ENCODE assay signal across 21 cellular contexts in genomic region chr2:217795067-217795466, GRCh38.
DNase-seq lines count a peak whose midpoint lies in the region; ATAC-seq, FAIRE-seq and TF ChIP-seq lines count a peak whose summit lies in the region.
"Had no signal": no experiment of that assay in that cellular context is flagged by ENCODE, and none has a peak within 500 bp of the region (broad histone marks: within the 10 kb centered on the region; RNA-seq: fewer than 3 reads in every experiment).

No MANE protein-coding gene starts in this region.

- H3K9me3 Mint-ChIP-seq in osteocyte (ENCODE audit: unreplicated experiment) = no peaks in the 10 kb centered on the region
- H3K9me3 Mint-ChIP-seq: CD4-positive, CD25-positive, alpha-beta regulatory T cell; GM23338 had no signal

- H3K4me1 Mint-ChIP-seq in osteocyte (ENCODE audit: unreplicated experiment) = peaks cover 7% of the 10 kb centered on the region

- POLR2A ChIA-PET in HepG2 (lab: Yijun Ruan, JAX) (interaction anchor here (1.0 kb wide), 1 partner anchor 92 kb away, joined by 4 read pairs; no protein-coding TSS in a partner anchor), H1 (lab: Charles Lee; ENCODE audit: partially characterized antibody) (no interaction called here)

- H3K9me3 ChIP-seq in HepG2 (ENCODE audit: low read length) = no peaks in the 10 kb centered on the region
- H3K9me3 ChIP-seq in right lobe of liver = no peaks in the 10 kb centered on the region
- H3K9me3 ChIP-seq in H1 (ENCODE audit: insufficient read depth in 2 of 2, low read depth in 1 of 2, low read length in 1 of 2) = no peaks in the 10 kb centered on the region
- H3K9me3 ChIP-seq in MM.1S (replicated peaks; ENCODE audit: insufficient read depth, low read length) = no peaks in the 10 kb centered on the region
- H3K9me3 ChIP-seq: BE2C had no signal

- H3K4me2 ChIP-seq in HepG2 (ENCODE audit: low read depth, low read length) (peak overlapping the region; percentile 50), H1 (ENCODE audit: insufficient read depth in 1 of 2, low read depth in 2 of 2, low read length in 2 of 2) (no peak overlapping the region), MM.1S (ENCODE audit: low read depth, low read length) (no peak overlapping the region)
- H3K4me2 ChIP-seq: GM23338 had no signal

- no peak for FAIRE-seq in HepG2 (lab: Jason Lieb, UNC)
- no peak for FAIRE-seq in H1 (lab: Jason Lieb, UNC)
- FAIRE-seq: A204.1, G401.6 had no signal

- H2BK120ac ChIP-seq in H1 (replicated peaks; ENCODE audit: low read depth, low read length) = no peak overlapping the region

- no peaks in the 10 kb centered on the region for H3K79me1 ChIP-seq in H1 (ENCODE audit: low read depth, low read length)

- H3K79me2 ChIP-seq in HepG2 (ENCODE audit: insufficient read depth, low read length) (no peaks in the 10 kb centered on the region), H1 (ENCODE audit: control insufficient read depth in 1 of 2, insufficient read depth in 2 of 2, low read length in 2 of 2) (no peaks in the 10 kb centered on the region), MM.1S (ENCODE audit: low read length) (no peaks in the 10 kb centered on the region)

- no peak overlapping the region for H4K5ac ChIP-seq in H1 (ENCODE audit: insufficient read length, low read depth, low read length)

- H3K4me3 ChIP-seq in HepG2 (replicated peaks in 1 of 3; ENCODE audit: insufficient read depth in 1 of 3, low read depth in 2 of 3, low read length in 3 of 3) (peak overlapping the region in 1 of 3 experiments; percentile 11; a peak in 1 of 6 replicates), right lobe of liver (no peak overlapping the region), H1 (ENCODE audit: extremely low read depth in 1 of 4, insufficient read depth in 2 of 4, low read depth in 3 of 4, low read length in 4 of 4) (no peak overlapping the region), MM.1S (ENCODE audit: low read length) (no peak overlapping the region)
- H3K4me3 ChIP-seq: GM23338 had no signal

- H3K56ac ChIP-seq in H1 (replicated peaks; ENCODE audit: insufficient read length, low read depth, low read length) = no peak overlapping the region

- H3K27ac ChIP-seq in HepG2 (ENCODE audit: extremely low read length, insufficient read depth, low read length) (no peak overlapping the region), right lobe of liver (no peak overlapping the region), H1 (ENCODE audit: low read depth, low read length) (no peak overlapping the region), MM.1S (ENCODE audit: low read length) (no peak overlapping the region)

- no peak for TF ChIP-seq POLR2A in HepG2 (IDR thresholded peaks at IDR 0.05; ENCODE audit: insufficient read depth in 1 of 2, low read depth in 2 of 2, low read length in 2 of 2)
- no peak for TF ChIP-seq POLR2A in right lobe of liver (IDR thresholded peaks at IDR 0.05)
- TF ChIP-seq POLR2A in H1 (IDR thresholded peaks at IDR 0.05; ENCODE audit: control extremely low read depth in 1 of 2, low read depth in 2 of 2, low read length in 2 of 2) = no peak

- H2BK20ac ChIP-seq in H1 (ENCODE audit: low read length) = 0 out of 2 replicates have a peak overlapping the region, but pooled peaks have one; percentile 15

- no peak overlapping the region for H3K4ac ChIP-seq in H1 (replicated peaks; ENCODE audit: insufficient read length, low read depth, low read length)

- no peaks in the 10 kb centered on the region for H3K36me3 Mint-ChIP-seq in osteocyte (ENCODE audit: unreplicated experiment)
- H3K36me3 Mint-ChIP-seq: CD4-positive, CD25-positive, alpha-beta regulatory T cell had no signal

- H3K27ac Mint-ChIP-seq in osteocyte (ENCODE audit: unreplicated experiment) = no peak overlapping the region
- H3K27ac Mint-ChIP-seq: CD4-positive, CD25-positive, alpha-beta regulatory T cell; GM23338 had no signal

- ATAC-seq in HepG2 = no peak
- no peak for ATAC-seq in right lobe of liver
- no peak for ATAC-seq in HG03097 (IDR thresholded peaks at IDR 0.05; ENCODE audit: low FRiP score, unreplicated experiment)
- ATAC-seq: HCT116 had no signal

- H3K9ac ChIP-seq in HepG2 (ENCODE audit: insufficient read depth, low read depth, low read length) (no peak overlapping the region), H1 (replicated peaks in 1 of 4; ENCODE audit: extremely low read depth in 1 of 4, low read depth in 3 of 4, low read length in 3 of 4) (no peak overlapping the region), MM.1S (ENCODE audit: low read length) (no peak overlapping the region)

- no peaks in the 10 kb centered on the region for H3K27me3 Mint-ChIP-seq in osteocyte (ENCODE audit: unreplicated experiment)
- H3K27me3 Mint-ChIP-seq: CD4-positive, CD25-positive, alpha-beta regulatory T cell had no signal

- H3F3A ChIP-seq in MM.1S (ENCODE audit: insufficient read depth, low read length) = no peaks in the 10 kb centered on the region

- H3K9me2 ChIP-seq in MM.1S (replicated peaks; ENCODE audit: insufficient read depth, low read length) = no peaks in the 10 kb centered on the region

- intact Hi-C loops in HepG2 (cut with micrococcal nuclease; ENCODE audit: unreplicated experiment) (no loop called here), right lobe of liver (cut with DNase I) (no loop called here)

- H3K18ac ChIP-seq in H1 (ENCODE audit: extremely low read depth, low read length) = no peak overlapping the region

- H3K23ac ChIP-seq in H1 (ENCODE audit: insufficient read length) = no peak overlapping the region

- no peaks in the 10 kb centered on the region; the same call in 1 of the 2 replicates for H3K23me2 ChIP-seq in H1 (ENCODE audit: low read depth, low read length)

- H3K36me3 ChIP-seq in HepG2 (replicated peaks in 1 of 2; ENCODE audit: control insufficient read depth in 1 of 2, insufficient read depth in 2 of 2, low read length in 2 of 2) (no peaks in the 10 kb centered on the region), right lobe of liver (no peaks in the 10 kb centered on the region), H1 (ENCODE audit: control insufficient read depth in 2 of 4, insufficient read depth in 4 of 4, low read length in 3 of 4) (no peaks in the 10 kb centered on the region; a peak in 1 of 8 replicates), MM.1S (replicated peaks; ENCODE audit: insufficient read depth, low read length) (no peaks in the 10 kb centered on the region)
- H3K36me3 ChIP-seq: BE2C had no signal

- no peak overlapping the region for H3K14ac ChIP-seq in H1 (ENCODE audit: insufficient read length)

- H3K4me3 Mint-ChIP-seq in osteocyte (ENCODE audit: unreplicated experiment) = no peak overlapping the region
- H3K4me3 Mint-ChIP-seq: CD4-positive, CD25-positive, alpha-beta regulatory T cell; GM23338 had no signal

- no peaks in the 10 kb centered on the region for H3K27me3 ChIP-seq in HepG2 (ENCODE audit: control insufficient read depth in 1 of 2, insufficient read depth in 2 of 2, low read length in 2 of 2)
- H3K27me3 ChIP-seq in right lobe of liver = no peaks in the 10 kb centered on the region
- H3K27me3 ChIP-seq in H1 (replicated peaks in 1 of 4; ENCODE audit: control insufficient read depth in 3 of 4, extremely low read depth in 1 of 4, insufficient read depth in 3 of 4, low read length in 3 of 4) = 0 out of 7 replicates have a peak, but pooled peaks cover 0 to 2% (median 0%) of the 10 kb centered on the region in 4 experiments
- H3K27me3 ChIP-seq in MM.1S (replicated peaks; ENCODE audit: insufficient read depth, low read length) = no peaks in the 10 kb centered on the region
- H3K27me3 ChIP-seq: BE2C had no signal

- DNase-seq in HepG2 (ENCODE audit: low spot score) = no peak
- no peak for DNase-seq in right lobe of liver
- no peak for DNase-seq in H1 (ENCODE audit: low read depth in 1 of 2, low spot score in 2 of 2)
- DNase-seq in osteocyte (ENCODE audit: extremely low spot score, unreplicated experiment) = peak; percentile 49
- no peak for DNase-seq in SK-N-DZ (ENCODE audit: low spot score)
- no peak for DNase-seq in MM.1S
- DNase-seq: BE2C; CD4-positive, CD25-positive, alpha-beta regulatory T cell; COR-L47; DMS 273 treated with DMSO at 0.1 percent for 48 hours; DND-41; KBM-7; NCI-H1694 treated with DMSO at 0.1 percent for 48 hours; NCI-H774; OCI-M1; SHP77 had no signal

- H4K8ac ChIP-seq in H1 (ENCODE audit: extremely low read depth, insufficient read depth, low read length) = no peak overlapping the region

- peak overlapping the region; percentile 89 for H2AK5ac ChIP-seq in H1 (ENCODE audit: low read depth, low read length)

- TF ChIP-seq CTCF in HepG2 (CRISPR knock-in tag; IDR thresholded peaks at IDR 0.05) (no peak), right lobe of liver (IDR thresholded peaks at IDR 0.05) (no peak), H1 (IDR thresholded peaks at IDR 0.05; ENCODE audit: control extremely low read depth in 1 of 3, insufficient read depth in 1 of 3, low read depth in 1 of 3, low read length in 3 of 3) (no peak), osteocyte (IDR thresholded peaks at IDR 0.05) (no peak), MM.1S (IDR thresholded peaks at IDR 0.05; ENCODE audit: low read length) (no peak)

- 76% methylated on average over 5 of the region's 5 CpGs for WGBS in HepG2 (ENCODE audit: low lambda C conversion rate)
- 79% methylated on average over 4 of the region's 5 CpGs for WGBS in right lobe of liver (ENCODE audit: insufficient coverage, low coverage, low lambda C conversion rate, missing lambda C conversion rate)
- WGBS in H1 (ENCODE audit: extremely low coverage in 1 of 2, insufficient coverage in 1 of 2, insufficient read length in 1 of 2, insufficient replicate concordance in 2 of 2, low coverage in 1 of 2, low lambda C conversion rate in 2 of 2, missing lambda C conversion rate in 1 of 2), 2 experiments = 90% methylated on average over 5 of the region's 5 CpGs; no CpG with 5 or more reads in 1 of the 2 experiments

- TF ChIP-seq EP300 in HepG2 (IDR thresholded peaks at IDR 0.05; ENCODE audit: low read depth in 2 of 2, low read length in 2 of 2) (no peak), HepG2 (CRISPR knock-in tag; IDR thresholded peaks at IDR 0.05; ENCODE audit: borderline replicate concordance) (no peak), H1 (IDR thresholded peaks at IDR 0.05; ENCODE audit: borderline replicate concordance in 1 of 2, low read depth in 2 of 2, low read length in 2 of 2) (no peak)

- no peak for TF ChIP-seq RAD21 in HepG2 (CRISPR knock-in tag; IDR thresholded peaks at IDR 0.05)
- TF ChIP-seq RAD21 in H1 (IDR thresholded peaks at IDR 0.05 in 1 of 2, conservative IDR thresholded peaks at IDR 0.05 in 1 of 2; ENCODE audit: low read depth in 2 of 2, low read length in 2 of 2) = no peak

- BruUV-seq in HepG2 (replicated peaks; lab: Mats Ljungman, UMichigan) = no TSS peak

- H2AFZ ChIP-seq in HepG2 (ENCODE audit: low read length) (no peak overlapping the region), H1 (ENCODE audit: low read length) (no peak overlapping the region), MM.1S (ENCODE audit: low read length) (no peak overlapping the region)
- H2AFZ ChIP-seq: GM23338 had no signal

- H4K20me1 ChIP-seq in HepG2 (ENCODE audit: insufficient read depth, low read length) = no peaks in the 10 kb centered on the region
- H4K20me1 ChIP-seq in H1 (replicated peaks in 1 of 2; ENCODE audit: control insufficient read depth in 1 of 2, insufficient read depth in 2 of 2, low read length in 2 of 2) = peaks cover 0 to 5% of the 10 kb centered on the region in 2 experiments
- H4K20me1 ChIP-seq in MM.1S (ENCODE audit: insufficient read depth, low read length) = no peaks in the 10 kb centered on the region

- peak overlapping the region; percentile 76; the same call in 1 of the 2 replicates for H2BK15ac ChIP-seq in H1 (ENCODE audit: low read length)

- peaks cover 84% of the 10 kb centered on the region for H3K4me1 ChIP-seq in HepG2 (ENCODE audit: insufficient read depth, low read length)
- no peaks in the 10 kb centered on the region for H3K4me1 ChIP-seq in right lobe of liver
- H3K4me1 ChIP-seq in H1 (replicated peaks in 1 of 4; ENCODE audit: control insufficient read depth in 3 of 4, insufficient read depth in 4 of 4, low read length in 3 of 4) = peaks cover 0 to 4% (median 1%) of the 10 kb centered on the region in 4 experiments; a peak in 2 of 7 replicates
- no peaks in the 10 kb centered on the region for H3K4me1 ChIP-seq in MM.1S (ENCODE audit: low read length)

- CTCF ChIA-PET in HepG2 (lab: Yijun Ruan, JAX; ENCODE audit: low intra/inter-chr PET ratio, low total read pairs) (interaction anchor here (0.9 kb wide), 1 partner anchor 92 kb away, joined by 3 read pairs; no protein-coding TSS in a partner anchor), H1 (lab: Charles Lee; ENCODE audit: partially characterized antibody) (interaction anchor here (0.8 to 30.4 kb wide), 11 partner anchors 9 to 216 kb away, joined by 3 to 759 read pairs (median 4); no protein-coding TSS in a partner anchor)

- peak overlapping the region; percentile 88 for H4K91ac ChIP-seq in H1 (replicated peaks; ENCODE audit: insufficient read length, low read length)

- peak overlapping the region; percentile 47; the same call in 1 of the 2 replicates for H2BK5ac ChIP-seq in H1 (ENCODE audit: low read depth, low read length)

- in situ Hi-C loops in HepG2 (cut with HindIII; ENCODE audit: extremely low pct_ligation_motif_present, low pct_unique_long_range_greater_than_20kb) = no loop called here

- H2BK12ac ChIP-seq in H1 (ENCODE audit: low read depth, low read length) = peak overlapping the region; percentile 52; the same call in 1 of the 2 replicates
